ENCODE assay signal across 9 cellular contexts in genomic region chr11:567629-568258, GRCh38. TPM values are rescaled to one million over a fixed set of nuclear protein-coding genes. Genes with fewer than 3 reads are reported as not detected.
DNase-seq lines count a peak whose midpoint lies in the region; ATAC-seq, FAIRE-seq and TF ChIP-seq lines count a peak whose summit lies in the region.
"Had no signal": no experiment of that assay in that cellular context is flagged by ENCODE, and none has a peak within 500 bp of the region (broad histone marks: within the 10 kb centered on the region; RNA-seq: fewer than 3 reads in every experiment).

No MANE protein-coding gene starts in this region.

- POLR2A ChIA-PET in CD8-positive, alpha-beta T cell (lab: Charles Lee), result interaction anchor here (0.6 to 2.2 kb wide), 7 partner anchors 8 to 343 kb away, joined by 3 to 11 read pairs (median 3); partner anchors contain the start of genes DEAF1, RNH1 and TSPAN4

- no peak overlapping the region for H4K8ac ChIP-seq in mesendoderm (ENCODE audit: low read depth, low read length)

- peaks cover 12% of the 10 kb centered on the region for H3K4me1 Mint-ChIP-seq in CD8-positive, alpha-beta T cell (ENCODE audit: low read depth)

- WGBS in mesendoderm (ENCODE audit: extremely low coverage, insufficient coverage, low lambda C conversion rate), result no CpG with 5 or more reads among the region's 36 CpGs

- H2BK120ac ChIP-seq in mesendoderm (ENCODE audit: low read depth, low read length), result no peak overlapping the region

- no peak overlapping the region for H2AK5ac ChIP-seq in mesendoderm (ENCODE audit: low read length)

- no peaks in the 10 kb centered on the region for H3K27me3 ChIP-seq in CD8-positive, alpha-beta T cell (ENCODE audit: insufficient read depth, low read length)
- H3K27me3 ChIP-seq in bronchial epithelial cell (ENCODE audit: control insufficient read depth, insufficient read depth, low read length) (no peaks in the 10 kb centered on the region), mesendoderm (ENCODE audit: insufficient read depth, low read length, poor library complexity) (no peaks in the 10 kb centered on the region)

- peak overlapping the region; percentile 45 for H3K27ac Mint-ChIP-seq in CD8-positive, alpha-beta T cell

- no peak for DNase-seq in CD8-positive, alpha-beta T cell
- DNase-seq in HTR-8/SVneo (ENCODE audit: insufficient read length, low spot score) (no peak), bronchial epithelial cell (ENCODE audit: low read depth) (no peak), mesendoderm (no peak), epidermal melanocyte (ENCODE audit: insufficient read length, low spot score) (no peak), RCC 7860 (ENCODE audit: low spot score) (no peak), MV-4-11 (lab: John Stamatoyannopoulos, UW) (no peak), putamen (ENCODE audit: low spot score) (no peak)

- no peaks in the 10 kb centered on the region for H3K9me3 ChIP-seq in CD8-positive, alpha-beta T cell (ENCODE audit: low read length)

- intact Hi-C loops in CD8-positive, alpha-beta T cell (cut with DNase I, micrococcal nuclease), result loop anchor here (1.0 to 2.0 kb wide), 7 partner anchors 7 to 128 kb away; partner anchors contain the start of genes PHRF1 (in 2 of the 2), DEAF1 (in 1 of the 2), LMNTD2 (in 1 of the 2) and RASSF7 (in 1 of the 2)

- peak overlapping the region; percentile 93 for H3K56ac ChIP-seq in mesendoderm (ENCODE audit: low read length)

- H3K4me1 ChIP-seq in CD8-positive, alpha-beta T cell (ENCODE audit: insufficient read depth, low read length), result peaks cover 8% of the 10 kb centered on the region
- peaks cover 2% of the 10 kb centered on the region for H3K4me1 ChIP-seq in mesendoderm (ENCODE audit: control insufficient read depth, low read depth, low read length)

- no peaks in the 10 kb centered on the region for H3K27me3 Mint-ChIP-seq in CD8-positive, alpha-beta T cell (ENCODE audit: low read depth)

- no peak overlapping the region for H3K18ac ChIP-seq in mesendoderm (ENCODE audit: low read length)

- no peak overlapping the region for H3K4ac ChIP-seq in mesendoderm (ENCODE audit: low read depth, low read length)

- H3K27ac ChIP-seq in CD8-positive, alpha-beta T cell (ENCODE audit: low read depth, low read length), result no peak overlapping the region
- H3K27ac ChIP-seq in mesendoderm (ENCODE audit: low read depth, low read length), result no peak overlapping the region

- H3K79me2 ChIP-seq in mesendoderm (ENCODE audit: control insufficient read depth, insufficient read depth, low read length), result no peaks in the 10 kb centered on the region

- H3K4me3 Mint-ChIP-seq in CD8-positive, alpha-beta T cell, result peak overlapping the region; percentile 68

- H3K23ac ChIP-seq in mesendoderm (ENCODE audit: low read length), result peak overlapping the region; percentile 45

- peak overlapping the region; percentile 81 for H3K9ac ChIP-seq in mesendoderm (ENCODE audit: low read length)

- TF ChIP-seq CTCF in CD8-positive, alpha-beta T cell (IDR thresholded peaks at IDR 0.05), result no peak
- no peak for TF ChIP-seq CTCF in bronchial epithelial cell (IDR thresholded peaks at IDR 0.05; ENCODE audit: insufficient read depth, low read length, severe bottlenecking)

- H3K4me3 ChIP-seq in CD8-positive, alpha-beta T cell (ENCODE audit: low read depth, low read length), result peak overlapping the region; percentile 30
- H3K4me3 ChIP-seq in bronchial epithelial cell (ENCODE audit: low read depth, low read length), result peak overlapping the region; percentile 99
- peak overlapping the region; percentile 24 for H3K4me3 ChIP-seq in mesendoderm (ENCODE audit: low read length)

- no peak overlapping the region for H4K5ac ChIP-seq in mesendoderm (ENCODE audit: low read length)

- H3K79me1 ChIP-seq in mesendoderm (ENCODE audit: low read length), result no peaks in the 10 kb centered on the region

- H2BK5ac ChIP-seq in mesendoderm (ENCODE audit: low read length), result no peak overlapping the region

- no peaks in the 10 kb centered on the region for H3K36me3 ChIP-seq in CD8-positive, alpha-beta T cell (ENCODE audit: insufficient read depth, low read length)
- H3K36me3 ChIP-seq in bronchial epithelial cell (ENCODE audit: control insufficient read depth, insufficient read depth, low read length), result peaks cover 19% of the 10 kb centered on the region
- H3K36me3 ChIP-seq in mesendoderm (ENCODE audit: control insufficient read depth, insufficient read depth, low read length), result no peaks in the 10 kb centered on the region

- no peaks in the 10 kb centered on the region for H3K9me3 Mint-ChIP-seq in CD8-positive, alpha-beta T cell

- ATAC-seq in CD8-positive, alpha-beta T cell, result no peak

- H3K4me2 ChIP-seq in mesendoderm (ENCODE audit: low read length), result peak overlapping the region; percentile 79

- no peak overlapping the region for H2BK15ac ChIP-seq in mesendoderm (replicated peaks; ENCODE audit: low read depth)

- CTCF ChIA-PET in CD8-positive, alpha-beta T cell (lab: Charles Lee), result interaction anchor here (5.9 kb wide), 1 partner anchor 12 kb away, joined by 28 read pairs; no protein-coding TSS in a partner anchor

- H3K36me3 Mint-ChIP-seq in CD8-positive, alpha-beta T cell, result peaks cover 6% of the 10 kb centered on the region

- FAIRE-seq in HTR-8/SVneo (lab: Jason Lieb, UNC) (peak; percentile 76), bronchial epithelial cell (lab: Jason Lieb, UNC) (no peak), RCC 7860 (lab: Jason Lieb, UNC) (no peak)

RNA-seq across cellular contexts. Expression of gene RASSF7, which starts 7.0 kb away (rescaled TPM):
- 10 to 100 TPM; 11.8 to 15.3 TPM for total RNA-seq in CD8-positive, alpha-beta T cell
- total RNA-seq in bronchial epithelial cell, result 44.4 and 45.5 TPM in 2 replicates
- 5.6 TPM for polyA plus RNA-seq in mesendoderm (2013, experiment 1 of 2)
- polyA plus RNA-seq in mesendoderm (2013, experiment 2 of 2), result 6.5 TPM

RNA-seq across cellular contexts. Expression of gene LMNTD2, which starts 7.2 kb away (rescaled TPM):
- total RNA-seq in CD8-positive, alpha-beta T cell, result 1 to 10 TPM; 4.2 to 5.6 TPM
- total RNA-seq in bronchial epithelial cell, result 0.90 and 1.1 TPM in 2 replicates
- 0.56 TPM for polyA plus RNA-seq in mesendoderm (2013, experiment 1 of 2)
- 0.49 TPM for polyA plus RNA-seq in mesendoderm (2013, experiment 2 of 2)

RNA-seq across cellular contexts. Expression of gene PHRF1, which starts 8.5 kb away (rescaled TPM):
- total RNA-seq in CD8-positive, alpha-beta T cell, result 10 to 100 TPM; 43.2 to 44.9 TPM
- 21.1 and 26.1 TPM in 2 replicates for total RNA-seq in bronchial epithelial cell
- polyA plus RNA-seq in mesendoderm (2013, experiment 1 of 2), result 19.1 TPM
- 18.6 TPM for polyA plus RNA-seq in mesendoderm (2013, experiment 2 of 2)

RNA-seq across cellular contexts. Expression of gene LRRC56, which starts 30.4 kb away (rescaled TPM):
- total RNA-seq in CD8-positive, alpha-beta T cell, result 1 to 10 TPM; 3.2 TPM
- total RNA-seq in bronchial epithelial cell, result 0.26 and 0.38 TPM in 2 replicates
- 0.37 TPM for polyA plus RNA-seq in mesendoderm (2013, experiment 1 of 2)
- 0.35 TPM for polyA plus RNA-seq in mesendoderm (2013, experiment 2 of 2)
- total RNA-seq: HT1080 had no signal

RNA-seq across cellular contexts. Expression of gene HRAS, which starts 32.4 kb away (rescaled TPM):
- 10 to 100 TPM; 25.2 to 25.5 TPM for total RNA-seq in CD8-positive, alpha-beta T cell
- 150 and 199 TPM in 2 replicates for total RNA-seq in bronchial epithelial cell
- 37.4 TPM for polyA plus RNA-seq in mesendoderm (2013, experiment 1 of 2)
- polyA plus RNA-seq in mesendoderm (2013, experiment 2 of 2), result 38.7 TPM

Comparison
In these comparisons a context has a peak if more than half of its experiments do, and no peak if none do; other contexts are left out.
1. H3K4me3 ChIP-seq: peak in every context shown above with its lines; median percentile 99 in bronchial epithelial cell; 30 in CD8-positive, alpha-beta T cell; 24 in mesendoderm.